Comparison of ENCODE assay signal across 23 cellular contexts in genomic region chr21:45765375-45765774, GRCh38.
DNase-seq lines count a peak whose midpoint lies in the region; ATAC-seq and TF ChIP-seq lines count a peak whose summit lies in the region.
"Had no signal": no experiment of that assay in that cellular context is flagged by ENCODE, and none has a peak within 500 bp of the region (broad histone marks: within the 10 kb centered on the region; RNA-seq: fewer than 3 reads in every experiment).

No MANE protein-coding gene starts in this region.

- TF ChIP-seq EP300 in stomach (IDR thresholded peaks at IDR 0.05): no peak

- no peaks in the 10 kb centered on the region for H3K9me3 ChIP-seq in stomach
- no peaks in the 10 kb centered on the region for H3K9me3 ChIP-seq in heart left ventricle
- H3K9me3 ChIP-seq: MG63, SJCRH30 had no signal

- H3K36me3 Mint-ChIP-seq in activated naive CD4-positive, alpha-beta T cell treated with anti-CD3 and anti-CD28 coated beads, Interleukin-2, amount 50 U/mL, for 72 hours: peaks cover 4 to 16% of the 10 kb centered on the region in 2 donors
- peaks cover 14% of the 10 kb centered on the region for H3K36me3 Mint-ChIP-seq in glutamatergic neuron (ENCODE audit: unreplicated experiment)

- H3K27me3 ChIP-seq in H7 (ENCODE audit: control insufficient read depth, insufficient read depth, low read length) (no peaks in the 10 kb centered on the region), stomach (no peaks in the 10 kb centered on the region), heart left ventricle (no peaks in the 10 kb centered on the region)
- H3K27me3 ChIP-seq: MG63, SJCRH30 had no signal

- H3K4me1 ChIP-seq in stomach (peaks cover 0 to 6% (median 0%) of the 10 kb centered on the region in 4 donors), heart left ventricle (no peaks in the 10 kb centered on the region)

- DNase-seq in activated naive CD4-positive, alpha-beta T cell treated with anti-CD3 and anti-CD28 coated beads, Interleukin-2, amount 50 U/mL, for 72 hours (ENCODE audit: low spot score in 2 of 2): no peak
- no peak for DNase-seq in activated naive CD4-positive, alpha-beta T cell (lab: John Stamatoyannopoulos, UW)
- DNase-seq in H7 (peak; percentile 37), glutamatergic neuron (no peak), posterior vena cava (ENCODE audit: low spot score) (peak; percentile 64), stomach (no peak), heart left ventricle (no peak)
- DNase-seq: C1 segment of cervical spinal cord; Calu3; DMS79 treated with DMSO at 0.1 percent for 48 hours; GF-D8; GOT3; IMR-90; KG1; MG63; NCI-H2029; NCI-H446 treated with DMSO at 0.1 percent for 48 hours; NCI-H526; NCI-H82; NK-92 treated with Interleukin-12 subunit alpha and Interleukin-12 subunit beta, amount 100 ng/mL, for 24 hours; PC-3; SJCRH30 had no signal

- peak overlapping the region; percentile 14 to 98 for H3K27ac Mint-ChIP-seq in activated naive CD4-positive, alpha-beta T cell treated with anti-CD3 and anti-CD28 coated beads, Interleukin-2, amount 50 U/mL, for 72 hours
- H3K27ac Mint-ChIP-seq in glutamatergic neuron (ENCODE audit: unreplicated experiment): peak overlapping the region; percentile 28

- WGBS in stomach, 5 donors: 81 to 89% (median 85%) methylated on average over 9 to 12 of the region's 12 CpGs
- 84 to 87% (median 86%) methylated on average over 9 to 12 of the region's 12 CpGs for WGBS in heart left ventricle, 4 donors

- H3K36me3 ChIP-seq in H7 (replicated peaks; ENCODE audit: control insufficient read depth, insufficient read depth, low read length) (no peaks in the 10 kb centered on the region), stomach (no peaks in the 10 kb centered on the region), heart left ventricle (no peaks in the 10 kb centered on the region)
- H3K36me3 ChIP-seq: MG63, SJCRH30 had no signal

- no peak for TF ChIP-seq CTCF in glutamatergic neuron (IDR thresholded peaks at IDR 0.05; ENCODE audit: partially characterized antibody, unreplicated experiment)
- no peak for TF ChIP-seq CTCF in stomach (IDR thresholded peaks at IDR 0.05)
- TF ChIP-seq CTCF in heart left ventricle (IDR thresholded peaks at IDR 0.05): no peak

- peaks cover 16% of the 10 kb centered on the region for H3K4me1 Mint-ChIP-seq in glutamatergic neuron (ENCODE audit: low read depth, unreplicated experiment)

- no peak overlapping the region for H3K4me3 ChIP-seq in H7 (ENCODE audit: insufficient read depth, low read depth, low read length)
- no peak overlapping the region for H3K4me3 ChIP-seq in stomach
- H3K4me3 ChIP-seq in heart left ventricle: no peak overlapping the region
- H3K4me3 ChIP-seq: MG63, SJCRH30 had no signal

- H3K27ac ChIP-seq in stomach (no peak overlapping the region), heart left ventricle (no peak overlapping the region)
- H3K27ac ChIP-seq: SJCRH30 had no signal

- intact Hi-C loops in posterior vena cava (cut with DNase I): no loop called here
- intact Hi-C loops in stomach (cut with DNase I; ENCODE audit: low total_unique reads): no loop called here
- intact Hi-C loops in heart left ventricle (cut with DNase I): no loop called here

- no peak overlapping the region for H3K4me3 Mint-ChIP-seq in glutamatergic neuron (ENCODE audit: unreplicated experiment)

- no peak for ATAC-seq in activated naive CD4-positive, alpha-beta T cell treated with anti-CD3 and anti-CD28 coated beads, Interleukin-2, amount 50 U/mL, for 72 hours
- ATAC-seq in heart left ventricle: no peak
- ATAC-seq: HCT116, PC-3 had no signal

- H3K9me3 Mint-ChIP-seq in activated naive CD4-positive, alpha-beta T cell treated with anti-CD3 and anti-CD28 coated beads, Interleukin-2, amount 50 U/mL, for 72 hours: no peaks in the 10 kb centered on the region
- peaks cover 10% of the 10 kb centered on the region for H3K9me3 Mint-ChIP-seq in glutamatergic neuron (ENCODE audit: unreplicated experiment)

- no peak for TF ChIP-seq POLR2A in stomach (IDR thresholded peaks at IDR 0.05)
- no peak for TF ChIP-seq POLR2A in heart left ventricle (IDR thresholded peaks at IDR 0.05)

- peaks cover 9% of the 10 kb centered on the region for H3K27me3 Mint-ChIP-seq in glutamatergic neuron (ENCODE audit: unreplicated experiment)

Comparison
In these comparisons a context has a peak if more than half of its experiments do, and no peak if none do; other contexts are left out.
1. DNase-seq: peak in H7 (single experiment) and posterior vena cava (single experiment); none in activated naive CD4-positive, alpha-beta T cell treated with anti-CD3 and anti-CD28 coated beads, Interleukin-2, amount 50 U/mL, for 72 hours (0 of 2), activated naive CD4-positive, alpha-beta T cell (0 of 4), glutamatergic neuron (single experiment), stomach (single experiment) and heart left ventricle (0 of 5).